19 cellular contexts compared by ENCODE assay signal in genomic region chr4:28001698-28002097, GRCh38.
"Had no signal": no experiment of that assay in that cellular context is flagged by ENCODE, and none has a peak within 500 bp of the region (broad histone marks: within the 10 kb centered on the region; RNA-seq: fewer than 3 reads in every experiment).

No MANE protein-coding gene starts in this region.

- H3K4me3 Mint-ChIP-seq: activated naive CD8-positive, alpha-beta T cell treated with anti-CD3 and anti-CD28 coated beads, Interleukin-2, amount 50 U/mL, for 24 hours; effector memory CD8-positive, alpha-beta T cell; naive thymus-derived CD4-positive, alpha-beta T cell; stimulated activated memory B cell treated with anti-CD40 and anti-IgM and Interleukin-4, amounts not matched to agents 10 μg/mL and 1 μg/mL and 100 μg/mL, for 72 hours; T-helper 2 cell treated with Interferon-gamma antibody and Interleukin-4, amounts not matched to agents 5 μg/mL and 100 μg/mL, for 36 hours had no signal

- H3K4me1 Mint-ChIP-seq: activated naive CD8-positive, alpha-beta T cell treated with anti-CD3 and anti-CD28 coated beads, Interleukin-2, amount 50 U/mL, for 24 hours; naive thymus-derived CD4-positive, alpha-beta T cell; stimulated activated memory B cell treated with anti-CD40 and anti-IgM and Interleukin-4, amounts not matched to agents 10 μg/mL and 1 μg/mL and 100 μg/mL, for 72 hours had no signal

- H3K4me1 ChIP-seq: breast epithelium, gastroesophageal sphincter, parathyroid adenoma, tibial artery, uterus had no signal

- DNase-seq: activated CD4-positive, CD25-positive, alpha-beta regulatory T cell treated with anti-CD3 and anti-CD28 coated beads, Interleukin-2, amount 50 U/mL, for 72 hours; activated naive CD4-positive, alpha-beta T cell treated with Interleukin-2 at 50 U/mL for 16 hours; activated naive CD8-positive, alpha-beta T cell treated with anti-CD3 and anti-CD28 coated beads, Interleukin-2, amount 50 U/mL, for 24 hours; aorta; dermis blood vessel endothelial cell; effector memory CD8-positive, alpha-beta T cell; islet precursor cell; mucosa of descending colon; naive thymus-derived CD4-positive, alpha-beta T cell; stimulated activated CD4-positive, alpha-beta T cell treated with anti-CD3 and anti-CD28 coated beads, Interleukin-2, amount 100 ng/mL, for 48 hours; tibial artery; uterus had no signal

- H3K27ac ChIP-seq: breast epithelium, epithelial cell of prostate, gastroesophageal sphincter, parathyroid adenoma, tibial artery, uterus had no signal

- H3K9me3 ChIP-seq: breast epithelium, gastroesophageal sphincter, tibial artery, uterus had no signal

- ATAC-seq: activated naive CD8-positive, alpha-beta T cell treated with anti-CD3 and anti-CD28 coated beads, Interleukin-2, amount 50 U/mL, for 24 hours; effector memory CD8-positive, alpha-beta T cell; gastroesophageal sphincter; mucosa of descending colon; naive thymus-derived CD4-positive, alpha-beta T cell; stimulated activated memory B cell treated with anti-CD40 and anti-IgM and Interleukin-4, amounts not matched to agents 10 μg/mL and 1 μg/mL and 100 μg/mL, for 72 hours had no signal

- H3K27me3 Mint-ChIP-seq: activated naive CD8-positive, alpha-beta T cell treated with anti-CD3 and anti-CD28 coated beads, Interleukin-2, amount 50 U/mL, for 24 hours; effector memory CD8-positive, alpha-beta T cell; naive thymus-derived CD4-positive, alpha-beta T cell; stimulated activated memory B cell treated with anti-CD40 and anti-IgM and Interleukin-4, amounts not matched to agents 10 μg/mL and 1 μg/mL and 100 μg/mL, for 72 hours had no signal

- H3K27me3 ChIP-seq: breast epithelium, gastroesophageal sphincter, tibial artery, uterus had no signal

- H3K36me3 Mint-ChIP-seq: stimulated activated memory B cell treated with anti-CD40 and anti-IgM and Interleukin-4, amounts not matched to agents 10 μg/mL and 1 μg/mL and 100 μg/mL, for 72 hours had no signal

- H3K27ac Mint-ChIP-seq: activated naive CD8-positive, alpha-beta T cell treated with anti-CD3 and anti-CD28 coated beads, Interleukin-2, amount 50 U/mL, for 24 hours; effector memory CD8-positive, alpha-beta T cell; naive thymus-derived CD4-positive, alpha-beta T cell; stimulated activated memory B cell treated with anti-CD40 and anti-IgM and Interleukin-4, amounts not matched to agents 10 μg/mL and 1 μg/mL and 100 μg/mL, for 72 hours; T-helper 2 cell treated with Interferon-gamma antibody and Interleukin-4, amounts not matched to agents 5 μg/mL and 100 μg/mL, for 36 hours had no signal

- H3K36me3 ChIP-seq: breast epithelium, gastroesophageal sphincter, tibial artery, uterus had no signal

- H2AFZ ChIP-seq: parathyroid adenoma had no signal

- H3K4me3 ChIP-seq: breast epithelium, gastroesophageal sphincter, lung, mucosa of descending colon, tibial artery, uterus had no signal

- H3K79me2 ChIP-seq: parathyroid adenoma had no signal
